In the genomic region with DNA sequence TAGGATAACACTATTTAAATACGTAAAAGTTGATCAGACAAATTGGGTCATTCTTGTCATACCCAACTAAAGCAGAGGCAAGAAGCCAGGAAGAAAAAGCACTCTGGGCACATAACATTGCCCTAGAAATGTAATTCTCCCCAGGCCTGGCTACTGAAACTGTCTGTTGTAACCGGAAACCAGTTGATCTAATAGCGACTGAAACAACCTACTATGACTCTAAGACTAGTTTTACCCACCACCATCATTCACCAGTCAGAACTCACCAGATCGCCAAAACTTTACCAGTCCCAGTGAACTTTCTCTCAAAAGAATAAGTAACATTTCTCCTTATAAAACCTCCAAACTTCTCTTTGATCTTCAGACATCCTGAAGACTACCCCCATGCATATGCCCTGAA, we compare ENCODE assay signal across 31 cellular contexts.
"Had no signal": no experiment of that assay in that cellular context is flagged by ENCODE, and none has a peak within 500 bp of the region (broad histone marks: within the 10 kb centered on the region; RNA-seq: fewer than 3 reads in every experiment).

No MANE protein-coding gene starts in this region.

- H3K36me3 ChIP-seq: brain microvascular endothelial cell, MG63, Peyer's patch, SJCRH30 had no signal

- FAIRE-seq: TTC549 had no signal

- ATAC-seq: activated CD8-positive, alpha-beta T cell treated with anti-CD3 and anti-CD28 coated beads for 36 hours; activated T-cell treated with anti-CD3 and anti-CD28 coated beads, Interleukin-2, amount 50 U/mL, for 72 hours; activated T-helper 17 cell treated with anti-CD3 and anti-CD28 coated beads, Interleukin-2, amount 50 U/mL, for 72 hours; PC-3 had no signal

- H3K27ac ChIP-seq: brain microvascular endothelial cell, Peyer's patch, RWPE1, SJCRH30, SK-N-MC had no signal

- H3K9me3 ChIP-seq: MG63, Peyer's patch, SJCRH30 had no signal

- H3K4me3 ChIP-seq: MG63, Peyer's patch, SJCRH30, SK-N-MC had no signal

- H3K4me1 ChIP-seq: Peyer's patch, SJCRH30 had no signal

- DNase-seq: activated CD4-positive, alpha-beta T cell treated with anti-CD3 and anti-CD28 coated beads, Interleukin-2, amount 10 ng/mL, durations not matched to agents 24 days and 14 days; activated CD4-positive, alpha-beta T cell treated with anti-CD3 and anti-CD28 coated beads, Interleukin-2, amount 50 U/mL, for 4 hours; activated CD8-positive, alpha-beta T cell treated with anti-CD3 and anti-CD28 coated beads for 36 hours; activated effector memory CD4-positive, alpha-beta T cell treated with anti-CD3 and anti-CD28 coated beads, Interleukin-2, amount 50 U/mL, for 16 hours; activated naive CD4-positive, alpha-beta T cell; activated naive CD4-positive, alpha-beta T cell treated with anti-CD3 and anti-CD28 coated beads, Interleukin-2, amount 50 U/mL, for 16 hours; activated naive CD8-positive, alpha-beta T cell treated with anti-CD3 and anti-CD28 coated beads for 36 hours; activated T-cell treated with anti-CD3 and anti-CD28 coated beads, Interleukin-2, amount 50 U/mL, for 1 hour; activated T-cell treated with anti-CD3 and anti-CD28 coated beads, Interleukin-2, amount 50 U/mL, for 72 hours; amniotic stem cell; aorta; brain microvascular endothelial cell; central memory CD4-positive, alpha-beta T cell; Kasumi-1; MG63; MV-4-11; NCI-H1092; NCI-H1436 treated with DMSO at 0.1 percent for 48 hours; NCI-H1694 treated with DMSO at 0.1 percent for 48 hours; NCI-H2029; NCI-H345; NCI-H524 treated with DMSO at 0.1 percent for 48 hours; NK-92 treated with Interleukin-12 subunit alpha and Interleukin-12 subunit beta, amount 100 ng/mL, for 24 hours; PC-3; Peyer's patch; SHP77; SJCRH30 had no signal

- H3K27me3 ChIP-seq: brain microvascular endothelial cell, Peyer's patch, SJCRH30 had no signal
